In genomic region chr1:44650159-44650831, GRCh38 we compare ENCODE assay signal across 16 cellular contexts. TPM values are rescaled to one million over a fixed set of nuclear protein-coding genes. Genes with fewer than 3 reads are reported as not detected.
DNase-seq lines count a peak whose midpoint lies in the region; ATAC-seq and TF ChIP-seq lines count a peak whose summit lies in the region.
"Had no signal": no experiment of that assay in that cellular context is flagged by ENCODE, and none has a peak within 500 bp of the region (broad histone marks: within the 10 kb centered on the region; RNA-seq: fewer than 3 reads in every experiment).

No MANE protein-coding gene starts in this region.

- peak overlapping the region; percentile 17 for H2AK5ac ChIP-seq in neuronal stem cell (ENCODE audit: low read depth, low read length)

- H3K27ac ChIP-seq in HUES48 (ENCODE audit: low read depth, low read length) = peak overlapping the region; percentile 33
- peak overlapping the region in 8 of 10 donors; percentile 5 to 65 (median 32) for H3K27ac ChIP-seq in heart right ventricle
- peak overlapping the region; percentile 37 for H3K27ac ChIP-seq in neuronal stem cell (replicated peaks; ENCODE audit: low read length)
- no peak overlapping the region for H3K27ac ChIP-seq in tibial artery
- H3K27ac ChIP-seq: SK-N-MC had no signal

- H3K9ac ChIP-seq in HUES48 (ENCODE audit: low read depth, low read length) (no peak overlapping the region), neuronal stem cell (ENCODE audit: low read depth, low read length, poor library complexity) (peak overlapping the region; percentile 85)

- H3K36me3 ChIP-seq in HUES48 (ENCODE audit: control insufficient read depth, insufficient read depth, low read length) (peaks cover 63% of the 10 kb centered on the region), heart right ventricle (peaks cover 0 to 94% (median 35%) of the 10 kb centered on the region in 9 donors), neuronal stem cell (replicated peaks in 1 of 2; ENCODE audit: control insufficient read depth in 2 of 2, insufficient read depth in 2 of 2, low read length in 2 of 2) (peaks cover 39 to 95% of the 10 kb centered on the region in 2 donors), tibial artery (peaks cover 29 to 83% (median 63%) of the 10 kb centered on the region in 3 donors)

- H2BK15ac ChIP-seq in neuronal stem cell (ENCODE audit: low read length) = no peak overlapping the region

- 74 to 79% methylated on average over 23 of the region's 23 CpGs for WGBS in heart right ventricle, 2 donors
- no CpG with 5 or more reads among the region's 23 CpGs for WGBS in neuronal stem cell (ENCODE audit: extremely low coverage in 2 of 2, insufficient read length in 2 of 2, insufficient replicate concordance in 1 of 2), 2 donors

- peak overlapping the region; percentile 72 for H3K14ac ChIP-seq in neuronal stem cell (ENCODE audit: low read length)

- ATAC-seq in heart right ventricle = peak; percentile 57 to 92 (median 78)
- ATAC-seq: activated CD8-positive, alpha-beta T cell treated with anti-CD3 and anti-CD28 coated beads, Interleukin-2, amount 10 ng/mL, durations not matched to agents 7 days and 5 days had no signal

- H3K79me1 ChIP-seq in neuronal stem cell (ENCODE audit: low read depth, low read length) = no peaks in the 10 kb centered on the region

- H3K9me3 ChIP-seq in HUES48 (ENCODE audit: control insufficient read depth, insufficient read depth, low read length) = no peaks in the 10 kb centered on the region
- no peaks in the 10 kb centered on the region for H3K9me3 ChIP-seq in heart right ventricle
- H3K9me3 ChIP-seq in neuronal stem cell (replicated peaks in 1 of 2; ENCODE audit: control insufficient read depth in 2 of 2, insufficient read depth in 1 of 2, low read depth in 1 of 2, low read length in 2 of 2) = no peaks in the 10 kb centered on the region
- H3K9me3 ChIP-seq in tibial artery = no peaks in the 10 kb centered on the region
- H3K9me3 ChIP-seq: BE2C had no signal

- intact Hi-C loops in heart right ventricle (cut with DNase I) (loop anchor here in 6 of 10 donors (5.0 to 10.0 kb wide), 4 partner anchors 75 to 435 kb away; partner anchors contain the start of gene DMAP1 (in 3 of the 6)), tibial artery (cut with DNase I; ENCODE audit: low total_unique reads) (loop anchor here (5.0 kb wide), 2 partner anchors 43 to 433 kb away; no protein-coding TSS in a partner anchor)

- H3K27me3 ChIP-seq in HUES48 (ENCODE audit: control insufficient read depth, insufficient read depth, low read length) (no peaks in the 10 kb centered on the region), heart right ventricle (no peaks in the 10 kb centered on the region), neuronal stem cell (ENCODE audit: control insufficient read depth in 3 of 3, insufficient read depth in 3 of 3, low read depth in 1 of 3, low read length in 3 of 3) (no peaks in the 10 kb centered on the region), tibial artery (no peaks in the 10 kb centered on the region)
- H3K27me3 ChIP-seq: BE2C had no signal

- H3K23ac ChIP-seq in neuronal stem cell (ENCODE audit: low read depth, low read length, poor library complexity) = peak overlapping the region; percentile 52

- H3K4me1 ChIP-seq in HUES48 (ENCODE audit: control insufficient read depth, insufficient read depth, low read length) (peaks cover 11% of the 10 kb centered on the region; the same call in 1 of the 2 replicates), heart right ventricle (peaks cover 0 to 17% (median 3%) of the 10 kb centered on the region in 9 donors), neuronal stem cell (ENCODE audit: control insufficient read depth in 2 of 2, insufficient read depth in 1 of 2, low read depth in 1 of 2, low read length in 2 of 2) (peaks cover 0 to 12% of the 10 kb centered on the region in 2 donors), tibial artery (peaks cover 0 to 2% (median 0%) of the 10 kb centered on the region in 4 donors)
- H3K4me1 ChIP-seq: BE2C had no signal

- H3K4me3 ChIP-seq in HUES48 (ENCODE audit: low read depth, low read length) (no peak overlapping the region), heart right ventricle (no peak overlapping the region), neuronal stem cell (ENCODE audit: low read length in 2 of 2) (no peak overlapping the region), tibial artery (no peak overlapping the region)
- H3K4me3 ChIP-seq: SK-N-MC had no signal

- no peak overlapping the region for H2BK5ac ChIP-seq in neuronal stem cell (ENCODE audit: low read length)

- peak overlapping the region; percentile 85 for H3K18ac ChIP-seq in neuronal stem cell (ENCODE audit: low read length)

- TF ChIP-seq CTCF in heart right ventricle (IDR thresholded peaks at IDR 0.05) (no peak), tibial artery (IDR thresholded peaks at IDR 0.05) (no peak)

- H2BK12ac ChIP-seq in neuronal stem cell (ENCODE audit: low read length) = no peak overlapping the region

- H4K8ac ChIP-seq in neuronal stem cell (ENCODE audit: low read depth, low read length) = no peak overlapping the region

- no peak overlapping the region for H3K4me2 ChIP-seq in neuronal stem cell (ENCODE audit: insufficient read depth, low read length, poor library complexity, severe bottlenecking)

- H2BK120ac ChIP-seq in neuronal stem cell (ENCODE audit: low read depth, low read length) = no peak overlapping the region

- DNase-seq in NCI-H2196 (lab: John Stamatoyannopoulos, UW; ENCODE audit: unreplicated experiment) = peak; percentile 83
- DNase-seq in heart right ventricle = peak; percentile 53 to 59
- peak; percentile 42 for DNase-seq in neuronal stem cell (ENCODE audit: low spot score)
- no peak for DNase-seq in AG08396 (ENCODE audit: low spot score)
- no peak for DNase-seq in NCI-H1694 (lab: John Stamatoyannopoulos, UW)
- DNase-seq in tibial artery = no peak
- no peak for DNase-seq in T-helper 1 cell
- DNase-seq: activated CD8-positive, alpha-beta T cell treated with anti-CD3 and anti-CD28 coated beads, Interleukin-2, amount 10 ng/mL, durations not matched to agents 7 days and 5 days; activated effector memory CD4-positive, alpha-beta T cell treated with Interleukin-2 at 50 U/mL for 16 hours; BE2C; DMS 273 treated with DMSO at 0.1 percent for 48 hours; KG1; NCI-H1436 had no signal

- no peak overlapping the region for H4K91ac ChIP-seq in neuronal stem cell (ENCODE audit: low read depth, low read length, poor library complexity)

- H2AFZ ChIP-seq in neuronal stem cell (ENCODE audit: low read length) = no peak overlapping the region

- H3K4ac ChIP-seq in neuronal stem cell (ENCODE audit: low read length) = no peak overlapping the region

RNA-seq across cellular contexts. Expression of gene TMEM53, which starts 24.0 kb away (rescaled TPM):
- 10 to 100 TPM in 8 of 10 donors, 1 to 10 TPM in 2; 6.6 to 18.6 (median 12.2) TPM for total RNA-seq in heart right ventricle
- 10 to 100 TPM in 1 of 2 donors, 1 to 10 TPM in 1; 8.7 to 21.0 TPM for polyA plus RNA-seq in heart right ventricle
- 11.3 TPM for polyA plus RNA-seq in neuronal stem cell (2013, experiment 1 of 2)
- polyA plus RNA-seq in neuronal stem cell (2013, experiment 2 of 2) = 11.9 TPM

RNA-seq across cellular contexts. Expression of gene ARMH1, which starts 24.2 kb away (rescaled TPM):
- total RNA-seq in heart right ventricle = 1 to 10 TPM in 3 of 10 donors, under 1 TPM in 2, not detected in 5; 0.62 to 3.3 (median 1.1) TPM
- 1 to 10 TPM; 1.6 to 2.5 TPM for polyA plus RNA-seq in heart right ventricle
- polyA plus RNA-seq in neuronal stem cell (2013, experiment 1 of 2) = 7.6 TPM
- 7.7 TPM for polyA plus RNA-seq in neuronal stem cell (2013, experiment 2 of 2)
- total RNA-seq: H4 had no signal

Comparison
In these comparisons a context has a peak if more than half of its experiments do, and no peak if none do; other contexts are left out.
1. H3K27ac ChIP-seq: peak in HUES48 (single experiment), heart right ventricle (8 of 10) and neuronal stem cell (single experiment); none in tibial artery (0 of 2).
2. DNase-seq: peak in NCI-H2196 (single experiment), heart right ventricle (2 of 2) and neuronal stem cell (single experiment); none in AG08396 (single experiment), NCI-H1694 (single experiment), tibial artery (0 of 2) and T-helper 1 cell (0 of 5).